28 cellular contexts compared by ENCODE assay signal in the genomic region with DNA sequence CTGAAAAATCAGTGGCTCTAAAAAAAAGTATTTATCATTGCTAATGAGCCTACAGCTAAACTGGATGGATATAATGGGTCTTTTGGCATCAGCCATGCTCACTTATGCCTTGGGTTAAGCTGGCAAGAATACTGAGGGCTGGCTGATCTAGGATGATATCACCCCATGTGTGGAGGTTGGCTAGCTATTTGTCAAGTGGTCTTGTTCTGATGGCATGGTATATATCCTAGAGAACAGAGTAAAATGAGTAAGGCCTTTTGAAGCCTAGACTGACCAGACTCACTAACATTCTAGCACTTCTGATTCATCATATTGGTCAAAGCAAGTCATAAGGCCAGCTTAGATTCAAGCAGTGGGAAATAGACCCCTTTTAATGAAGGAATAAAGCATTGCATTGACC.
DNase-seq lines count a peak whose midpoint lies in the region; ATAC-seq and TF ChIP-seq lines count a peak whose summit lies in the region.
"Had no signal": no experiment of that assay in that cellular context is flagged by ENCODE, and none has a peak within 500 bp of the region (broad histone marks: within the 10 kb centered on the region; RNA-seq: fewer than 3 reads in every experiment).

No MANE protein-coding gene starts in this region.

- TF ChIP-seq CTCF in HFFc6 (IDR thresholded peaks at IDR 0.05) = no peak
- TF ChIP-seq CTCF in RWPE2 (IDR thresholded peaks at IDR 0.05; ENCODE audit: poor library complexity, severe bottlenecking) = no peak
- TF ChIP-seq CTCF in WERI-Rb-1 (IDR thresholded peaks at IDR 0.05; ENCODE audit: low read depth, low read length) = no peak

- no peak overlapping the region for H3K4me3 Mint-ChIP-seq in HFFc6
- H3K4me3 Mint-ChIP-seq: activated CD4-positive, alpha-beta memory T cell treated with anti-CD3 and anti-CD28 coated beads for 36 hours; brain; naive B cell; type B pancreatic cell had no signal

- no peaks in the 10 kb centered on the region for H3K9me3 Mint-ChIP-seq in HFFc6
- H3K9me3 Mint-ChIP-seq: brain, type B pancreatic cell had no signal

- DNase-seq in EL (peak; percentile 60), HFFc6 (peak; percentile 36), RWPE2 (ENCODE audit: low spot score) (no peak), fibroblast of peridontal ligament (ENCODE audit: extremely low read depth) (peak; percentile 14), GF-D8 (lab: John Stamatoyannopoulos, UW) (no peak), WERI-Rb-1 (no peak)
- DNase-seq: activated CD4-positive, alpha-beta memory T cell treated with anti-CD3 and anti-CD28 coated beads for 36 hours; activated CD4-positive, CD25-positive, alpha-beta regulatory T cell treated with anti-CD3 and anti-CD28 coated beads, Interleukin-2, amount 50 U/mL, for 72 hours; activated CD8-positive, alpha-beta memory T cell treated with anti-CD3 and anti-CD28 coated beads, Interleukin-2, amount 50 U/mL, for 4 hours; activated naive CD4-positive, alpha-beta T cell treated with Interleukin-2 at 50 U/mL for 16 hours; COR-L47; DMS79 treated with DMSO at 0.1 percent for 48 hours; esophagus squamous epithelium; hippocampal formation; KG1; lower lobe of right lung; midbrain; naive B cell; NCI-H1417; right lobe of liver; stimulated activated CD4-positive, alpha-beta T cell treated with anti-CD3 and anti-CD28 coated beads, Interleukin-4, amount 100 ng/mL, for 4 hours; T-helper 2 cell had no signal

- H3K36me3 Mint-ChIP-seq in HFFc6 (ENCODE audit: low read depth) = peaks cover 4% of the 10 kb centered on the region
- H3K36me3 Mint-ChIP-seq: activated CD4-positive, alpha-beta memory T cell treated with anti-CD3 and anti-CD28 coated beads for 36 hours; brain; naive B cell; type B pancreatic cell had no signal

- ATAC-seq in RWPE2 (ENCODE audit: low read depth) (no peak), HG03196 (IDR thresholded peaks at IDR 0.05; ENCODE audit: unreplicated experiment) (no peak)
- ATAC-seq: gastroesophageal sphincter, lower lobe of right lung, right lobe of liver had no signal

- H3K36me3 ChIP-seq in RWPE2 (ENCODE audit: low read depth) (no peaks in the 10 kb centered on the region), WERI-Rb-1 (no peaks in the 10 kb centered on the region)
- H3K36me3 ChIP-seq: esophagus squamous epithelium, gastroesophageal sphincter, lower lobe of right lung, neutrophil, right lobe of liver had no signal

- H3K4me1 Mint-ChIP-seq in HFFc6 (ENCODE audit: low read depth) = peaks cover 42% of the 10 kb centered on the region
- H3K4me1 Mint-ChIP-seq: brain, naive B cell had no signal

- H3K27me3 Mint-ChIP-seq in HFFc6 (ENCODE audit: insufficient read depth) = peaks cover 1% of the 10 kb centered on the region; the same call in 1 of the 2 replicates
- H3K27me3 Mint-ChIP-seq: activated CD4-positive, alpha-beta memory T cell treated with anti-CD3 and anti-CD28 coated beads for 36 hours; naive B cell; type B pancreatic cell had no signal

- H3K27ac ChIP-seq in RWPE2 (ENCODE audit: poor library complexity, severe bottlenecking) (peak overlapping the region; percentile 17), WERI-Rb-1 (no peak overlapping the region)
- H3K27ac ChIP-seq: C4-2B, esophagus squamous epithelium, gastroesophageal sphincter, lower lobe of right lung, neutrophil, right lobe of liver had no signal

- H3K27me3 ChIP-seq in RWPE2 (ENCODE audit: insufficient read depth, poor library complexity, severe bottlenecking) (no peaks in the 10 kb centered on the region), WERI-Rb-1 (ENCODE audit: insufficient read depth, low read depth, severe bottlenecking) (no peaks in the 10 kb centered on the region)
- H3K27me3 ChIP-seq: esophagus squamous epithelium, gastroesophageal sphincter, neutrophil, right lobe of liver had no signal

- H3K27ac Mint-ChIP-seq in HFFc6 = peak overlapping the region; percentile 6; the same call in 1 of the 2 replicates
- H3K27ac Mint-ChIP-seq: activated CD4-positive, alpha-beta memory T cell treated with anti-CD3 and anti-CD28 coated beads for 36 hours; brain; naive B cell; type B pancreatic cell had no signal

- H3K4me3 ChIP-seq in RWPE2 (ENCODE audit: severe bottlenecking) = no peak overlapping the region
- no peak overlapping the region for H3K4me3 ChIP-seq in WERI-Rb-1 (ENCODE audit: low read depth, low read length)
- H3K4me3 ChIP-seq: esophagus squamous epithelium, gastroesophageal sphincter, lower lobe of right lung, right lobe of liver had no signal

- H3K9me3 ChIP-seq in RWPE2 (ENCODE audit: severe bottlenecking) (no peaks in the 10 kb centered on the region), WERI-Rb-1 (ENCODE audit: severe bottlenecking) (no peaks in the 10 kb centered on the region)
- H3K9me3 ChIP-seq: esophagus squamous epithelium, gastroesophageal sphincter, lower lobe of right lung, neutrophil, right lobe of liver had no signal

- peaks cover 14% of the 10 kb centered on the region for H3K4me1 ChIP-seq in RWPE2 (ENCODE audit: insufficient read depth, poor library complexity, severe bottlenecking)
- H3K4me1 ChIP-seq: esophagus squamous epithelium, gastroesophageal sphincter, lower lobe of right lung, right lobe of liver had no signal

Comparison
In these comparisons a context has a peak if more than half of its experiments do, and no peak if none do; other contexts are left out.
1. DNase-seq: peak in EL (single experiment), HFFc6 (single experiment) and fibroblast of peridontal ligament (single experiment); none in RWPE2 (single experiment), GF-D8 (single experiment) and WERI-Rb-1 (single experiment).